In genomic region chr4:153153339-153153851, GRCh38 we compare ENCODE assay signal across 8 cellular contexts. TPM values are rescaled to one million over a fixed set of nuclear protein-coding genes. Genes with fewer than 3 reads are reported as not detected.
DNase-seq lines count a peak whose midpoint lies in the region; ATAC-seq lines count a peak whose summit lies in the region.

No MANE protein-coding gene starts in this region.

- peak overlapping the region; percentile 40 for H3K4me3 ChIP-seq in ectodermal cell (ENCODE audit: insufficient read depth, low read depth, low read length)

- peaks cover 53% of the 10 kb centered on the region for H3K4me1 Mint-ChIP-seq in activated CD4-positive, alpha-beta memory T cell treated with anti-CD3 and anti-CD28 coated beads for 36 hours (ENCODE audit: low read depth)
- peaks cover 18% of the 10 kb centered on the region for H3K4me1 Mint-ChIP-seq in memory B cell

- H3K27ac Mint-ChIP-seq in activated CD4-positive, alpha-beta memory T cell treated with anti-CD3 and anti-CD28 coated beads for 36 hours, result peak overlapping the region; percentile 83
- H3K27ac Mint-ChIP-seq in memory B cell, result peak overlapping the region; percentile 91

- H3K9me3 ChIP-seq in ectodermal cell (ENCODE audit: control insufficient read depth, low read length), result no peaks in the 10 kb centered on the region

- peak; percentile 65 to 95 (median 93) for DNase-seq in NCI-H1417 (lab: John Stamatoyannopoulos, UW)
- no peak for DNase-seq in NCI-H1417 treated with DMSO at 0.1 percent for 48 hours (lab: John Stamatoyannopoulos, UW)
- DNase-seq in NCI-H2196 (lab: John Stamatoyannopoulos, UW; ENCODE audit: unreplicated experiment), result peak; percentile 31
- peak; percentile 89 for DNase-seq in activated CD4-positive, alpha-beta memory T cell treated with anti-CD3 and anti-CD28 coated beads for 36 hours
- peak in 1 of 2 donors; percentile 59 for DNase-seq in memory B cell (ENCODE audit: low spot score in 2 of 2)
- peak; percentile 32 for DNase-seq in stimulated activated CD8-positive, alpha-beta memory T cell treated with anti-CD3 and anti-CD28 coated beads, Interleukin-15, amount 100 ng/mL, for 1 hour (ENCODE audit: low read depth)

- H3K4me1 ChIP-seq in ectodermal cell (ENCODE audit: control insufficient read depth, insufficient read depth, low read length), result peaks cover 26% of the 10 kb centered on the region

- H3K36me3 ChIP-seq in ectodermal cell (ENCODE audit: control insufficient read depth, insufficient read depth, low read length), result no peaks in the 10 kb centered on the region

- CTCF ChIA-PET in activated CD4-positive, alpha-beta memory T cell treated with anti-CD3 and anti-CD28 coated beads for 36 hours (lab: Charles Lee), result interaction anchor here (1.1 to 1.3 kb wide), 2 partner anchors 10 to 70 kb away, joined by 3 to 8 read pairs; no protein-coding TSS in a partner anchor

- H3K27me3 Mint-ChIP-seq in activated CD4-positive, alpha-beta memory T cell treated with anti-CD3 and anti-CD28 coated beads for 36 hours, result peaks cover 2% of the 10 kb centered on the region
- peaks cover 22% of the 10 kb centered on the region for H3K27me3 Mint-ChIP-seq in memory B cell

- intact Hi-C loops in activated CD4-positive, alpha-beta memory T cell treated with anti-CD3 and anti-CD28 coated beads for 36 hours (cut with micrococcal nuclease), result loop anchor here (2.0 to 5.0 kb wide), 5 partner anchors 39 to 419 kb away; partner anchors contain the start of gene MND1

- POLR2A ChIA-PET in activated CD4-positive, alpha-beta memory T cell treated with anti-CD3 and anti-CD28 coated beads for 36 hours (lab: Charles Lee), result interaction anchor here (0.9 kb wide), 1 partner anchor 38 kb away, joined by 4 read pairs; no protein-coding TSS in a partner anchor

- peak overlapping the region; percentile 45 for H3K27ac ChIP-seq in ectodermal cell (ENCODE audit: insufficient read depth, low read depth, low read length, poor library complexity, severe bottlenecking)

- H3K9me3 Mint-ChIP-seq in activated CD4-positive, alpha-beta memory T cell treated with anti-CD3 and anti-CD28 coated beads for 36 hours, result no peaks in the 10 kb centered on the region
- no peaks in the 10 kb centered on the region for H3K9me3 Mint-ChIP-seq in memory B cell

- no peaks in the 10 kb centered on the region for H3K36me3 Mint-ChIP-seq in activated CD4-positive, alpha-beta memory T cell treated with anti-CD3 and anti-CD28 coated beads for 36 hours
- no peaks in the 10 kb centered on the region for H3K36me3 Mint-ChIP-seq in memory B cell

- ATAC-seq in HG02852 (IDR thresholded peaks at IDR 0.05; ENCODE audit: unreplicated experiment), result peak; percentile 61
- peak; percentile 74 for ATAC-seq in memory B cell (ENCODE audit: low read depth)

- H3K27me3 ChIP-seq in ectodermal cell (ENCODE audit: control insufficient read depth, insufficient read depth, low read length, poor library complexity, severe bottlenecking), result peaks cover 46% of the 10 kb centered on the region

- peak overlapping the region; percentile 78 for H3K4me3 Mint-ChIP-seq in activated CD4-positive, alpha-beta memory T cell treated with anti-CD3 and anti-CD28 coated beads for 36 hours
- peak overlapping the region; percentile 92 for H3K4me3 Mint-ChIP-seq in memory B cell

- WGBS in ectodermal cell, 2 experiments, result 1% methylated on average over 53 of the region's 53 CpGs

RNA-seq across cellular contexts. Expression of gene TRIM2, which starts 50.8 kb away (rescaled TPM):
- 1 to 10 TPM; 1.7 to 2.9 TPM for total RNA-seq in activated CD4-positive, alpha-beta memory T cell treated with anti-CD3 and anti-CD28 coated beads for 36 hours
- polyA plus RNA-seq in ectodermal cell (2013, experiment 1 of 4), result 73.0 TPM
- polyA plus RNA-seq in ectodermal cell (2013, experiment 2 of 4), result 74.3 TPM
- polyA plus RNA-seq in ectodermal cell (2013, experiment 3 of 4), result 61.4 TPM
- polyA plus RNA-seq in ectodermal cell (2013, experiment 4 of 4), result 65.9 TPM
